In genomic region chr22:50309601-50309991, GRCh38 we compare ENCODE assay signal across 9 cellular contexts. TPM values are rescaled to one million over a fixed set of nuclear protein-coding genes. Genes with fewer than 3 reads are reported as not detected.
DNase-seq lines count a peak whose midpoint lies in the region; ATAC-seq and TF ChIP-seq lines count a peak whose summit lies in the region.
"Had no signal": no experiment of that assay in that cellular context is flagged by ENCODE, and none has a peak within 500 bp of the region (broad histone marks: within the 10 kb centered on the region; RNA-seq: fewer than 3 reads in every experiment).

No MANE protein-coding gene starts in this region.

- H3K9me3 ChIP-seq in lower lobe of right lung (no peaks in the 10 kb centered on the region), upper lobe of left lung (no peaks in the 10 kb centered on the region), MM.1S (replicated peaks; ENCODE audit: insufficient read depth, low read length) (no peaks in the 10 kb centered on the region)
- H3K9me3 ChIP-seq: prostate gland had no signal

- no peaks in the 10 kb centered on the region for H3K27me3 ChIP-seq in lower lobe of right lung (ENCODE audit: low read depth)
- H3K27me3 ChIP-seq in upper lobe of left lung, result no peaks in the 10 kb centered on the region
- H3K27me3 ChIP-seq in MM.1S (replicated peaks; ENCODE audit: insufficient read depth, low read length), result no peaks in the 10 kb centered on the region

- ATAC-seq in lower lobe of right lung (no peak), upper lobe of left lung (ENCODE audit: low FRiP score in 2 of 2) (no peak)
- ATAC-seq: T-cell had no signal

- no peak overlapping the region for H3K4me2 ChIP-seq in MM.1S (ENCODE audit: low read depth, low read length)

- H3K36me3 ChIP-seq in lower lobe of right lung, result no peaks in the 10 kb centered on the region
- H3K36me3 ChIP-seq in upper lobe of left lung, result peaks cover 0 to 3% (median 0%) of the 10 kb centered on the region in 4 donors
- no peaks in the 10 kb centered on the region for H3K36me3 ChIP-seq in MM.1S (replicated peaks; ENCODE audit: insufficient read depth, low read length)
- H3K36me3 ChIP-seq: prostate gland had no signal

- no peaks in the 10 kb centered on the region for H4K20me1 ChIP-seq in MM.1S (ENCODE audit: insufficient read depth, low read length)

- peaks cover 35% of the 10 kb centered on the region for H3K79me2 ChIP-seq in MM.1S (ENCODE audit: low read length)

- H3K4me1 ChIP-seq in lower lobe of right lung (peaks cover 56% of the 10 kb centered on the region), upper lobe of left lung (peaks cover 42 to 62% (median 53%) of the 10 kb centered on the region in 4 donors), MM.1S (ENCODE audit: low read length) (peaks cover 22% of the 10 kb centered on the region)

- H3F3A ChIP-seq in MM.1S (ENCODE audit: insufficient read depth, low read length), result peaks cover 10% of the 10 kb centered on the region

- TF ChIP-seq EP300 in upper lobe of left lung (IDR thresholded peaks at IDR 0.05), result no peak

- no peaks in the 10 kb centered on the region for H3K9me2 ChIP-seq in MM.1S (replicated peaks; ENCODE audit: insufficient read depth, low read length)

- H3K27ac ChIP-seq in lower lobe of right lung, result peak overlapping the region; percentile 90
- H3K27ac ChIP-seq in upper lobe of left lung, result peak overlapping the region; percentile 83 to 95 (median 94)
- H3K27ac ChIP-seq in MM.1S (ENCODE audit: low read length), result no peak overlapping the region

- WGBS in upper lobe of left lung, 2 donors, result 82 to 90% methylated on average over 5 to 7 of the region's 7 CpGs

- H3K9ac ChIP-seq in MM.1S (ENCODE audit: low read length), result no peak overlapping the region

- H2AFZ ChIP-seq in MM.1S (ENCODE audit: low read length), result no peak overlapping the region

- H3K4me3 ChIP-seq in lower lobe of right lung, result no peak overlapping the region
- H3K4me3 ChIP-seq in upper lobe of left lung, result no peak overlapping the region
- no peak overlapping the region for H3K4me3 ChIP-seq in MM.1S (ENCODE audit: low read length)
- H3K4me3 ChIP-seq: prostate gland had no signal

- intact Hi-C loops in lower lobe of right lung (cut with DNase I), result no loop called here

- TF ChIP-seq CTCF in lower lobe of right lung (IDR thresholded peaks at IDR 0.05), result no peak
- TF ChIP-seq CTCF in upper lobe of left lung (IDR thresholded peaks at IDR 0.05), result no peak
- TF ChIP-seq CTCF in MM.1S (IDR thresholded peaks at IDR 0.05; ENCODE audit: low read length), result no peak

- TF ChIP-seq POLR2A in upper lobe of left lung (IDR thresholded peaks at IDR 0.05), result no peak

- DNase-seq in NCI-H1436 (lab: John Stamatoyannopoulos, UW) (peak; percentile 40), NCI-H1436 treated with DMSO at 0.1 percent for 48 hours (lab: John Stamatoyannopoulos, UW) (no peak), lower lobe of right lung (no peak), upper lobe of left lung (peak in 1 of 2 donors; percentile 46), MM.1S (no peak)
- DNase-seq in activated T-cell treated with anti-CD3 and anti-CD28 coated beads, Interleukin-2, amount 50 U/mL, for 48 hours, result no peak
- DNase-seq: KBM-7, T-cell had no signal

RNA-seq across cellular contexts. Expression of gene PLXNB2, which starts 2.1 kb away (rescaled TPM):
- total RNA-seq in lower lobe of right lung (256 TPM), upper lobe of left lung (100 to 1,000 TPM; 218 to 407 (median 313) TPM)

RNA-seq across cellular contexts. Expression of gene DENND6B, which starts 17.2 kb away (rescaled TPM):
- 14.4 TPM for total RNA-seq in lower lobe of right lung
- total RNA-seq in upper lobe of left lung, result 10 to 100 TPM in 5 of 6 donors, 1 to 10 TPM in 1; 9.5 to 24.1 (median 12.7) TPM

RNA-seq across cellular contexts. Expression of gene PPP6R2, which starts 33.5 kb away (rescaled TPM):
- total RNA-seq in lower lobe of right lung (52.5 TPM), upper lobe of left lung (100 to 1,000 TPM in 2 of 6 donors, 10 to 100 TPM in 4; 53.0 to 264 (median 63.8) TPM)

RNA-seq across cellular contexts. Expression of gene MAPK11, which starts 39.4 kb away (rescaled TPM):
- 13.1 TPM for total RNA-seq in lower lobe of right lung
- total RNA-seq in upper lobe of left lung, result 10 to 100 TPM in 1 of 6 donors, 1 to 10 TPM in 5; 3.1 to 27.3 (median 8.6) TPM

RNA-seq across cellular contexts. Expression of gene MAPK12, which starts 48.1 kb away (rescaled TPM):
- total RNA-seq in lower lobe of right lung (11.9 TPM), upper lobe of left lung (10 to 100 TPM in 3 of 6 donors, 1 to 10 TPM in 3; 3.1 to 19.2 (median 10.1) TPM)
